Comparison of ENCODE assay signal across 25 cellular contexts in genomic region chr5:38086777-38087176, GRCh38.
"Had no signal": no experiment of that assay in that cellular context is flagged by ENCODE, and none has a peak within 500 bp of the region (broad histone marks: within the 10 kb centered on the region; RNA-seq: fewer than 3 reads in every experiment).

No MANE protein-coding gene starts in this region.

- FAIRE-seq: endometrium, islet of Langerhans, keratinocyte had no signal

- DNase-seq: colonic mucosa; cortex of kidney; effector CD8-positive, alpha-beta T cell; effector memory CD8-positive, alpha-beta T cell; endodermal cell; erythroblast; esophagus squamous epithelium; foreskin fibroblast; foreskin melanocyte; gastrocnemius medialis; glutamatergic neuron; head of caudate nucleus; hippocampal formation; left cardiac atrium; left lung; left ventricle myocardium superior; lower lobe of right lung; mesenchymal stem cell; midbrain; naive thymus-derived CD4-positive, alpha-beta T cell had no signal

- ATAC-seq: effector memory CD8-positive, alpha-beta T cell; esophagus mucosa; gastrocnemius medialis; left cardiac atrium; left lung; left ventricle myocardium superior; lower lobe of right lung; naive thymus-derived CD4-positive, alpha-beta T cell had no signal

- H3K4me3 ChIP-seq: colonic mucosa, esophagus squamous epithelium, gastrocnemius medialis, left lung, lower lobe of right lung had no signal

- H3K4me1 ChIP-seq: colonic mucosa, esophagus squamous epithelium, gastrocnemius medialis, left lung, lower lobe of right lung had no signal

- H3K9me3 ChIP-seq: colonic mucosa, esophagus squamous epithelium, gastrocnemius medialis, left lung, lower lobe of right lung had no signal

- H3K27ac ChIP-seq: colonic mucosa, epithelial cell of prostate, esophagus squamous epithelium, gastrocnemius medialis, left lung, lower lobe of right lung had no signal

- H3K27me3 ChIP-seq: colonic mucosa, esophagus squamous epithelium, gastrocnemius medialis, left lung had no signal

- H3K36me3 ChIP-seq: colonic mucosa, esophagus squamous epithelium, gastrocnemius medialis, left lung, lower lobe of right lung had no signal
